1 cellular context compared by ENCODE assay signal in genomic region chr3:50275160-50275995, GRCh38.
TF ChIP-seq lines count a peak whose summit lies in the region.

No MANE protein-coding gene starts in this region.

TF ChIP-seq in K562, 482 proteins besides CTCF, POLR2A, EP300 and RAD21:
- no peak for TF ChIP-seq RUNX1 (IDR thresholded peaks at IDR 0.05; ENCODE audit: low read depth)
- TF ChIP-seq, protein P1, sequence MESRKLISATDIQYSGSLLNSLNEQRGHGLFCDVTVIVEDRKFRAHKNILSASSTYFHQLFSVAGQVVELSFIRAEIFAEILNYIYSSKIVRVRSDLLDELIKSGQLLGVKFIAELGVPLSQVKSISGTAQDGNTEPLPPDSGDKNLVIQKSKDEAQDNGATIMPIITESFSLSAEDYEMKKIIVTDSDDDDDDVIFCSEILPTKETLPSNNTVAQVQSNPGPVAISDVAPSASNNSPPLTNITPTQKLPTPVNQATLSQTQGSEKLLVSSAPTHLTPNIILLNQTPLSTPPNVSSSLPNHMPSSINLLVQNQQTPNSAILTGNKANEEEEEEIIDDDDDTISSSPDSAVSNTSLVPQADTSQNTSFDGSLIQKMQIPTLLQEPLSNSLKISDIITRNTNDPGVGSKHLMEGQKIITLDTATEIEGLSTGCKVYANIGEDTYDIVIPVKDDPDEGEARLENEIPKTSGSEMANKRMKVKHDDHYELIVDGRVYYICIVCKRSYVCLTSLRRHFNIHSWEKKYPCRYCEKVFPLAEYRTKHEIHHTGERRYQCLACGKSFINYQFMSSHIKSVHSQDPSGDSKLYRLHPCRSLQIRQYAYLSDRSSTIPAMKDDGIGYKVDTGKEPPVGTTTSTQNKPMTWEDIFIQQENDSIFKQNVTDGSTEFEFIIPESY (CRISPR knock-in tag; IDR thresholded peaks at IDR 0.05), result peak; percentile 59; the same call in 1 of the 2 replicates
